Comparison of ENCODE assay signal across 23 cellular contexts in genomic region chrX:96771500-96771899, GRCh38.
"Had no signal": no experiment of that assay in that cellular context is flagged by ENCODE, and none has a peak within 500 bp of the region (broad histone marks: within the 10 kb centered on the region; RNA-seq: fewer than 3 reads in every experiment).

No MANE protein-coding gene starts in this region.

- DNase-seq: activated CD4-positive, alpha-beta T cell treated with anti-CD3 and anti-CD28 coated beads for 36 hours; activated CD4-positive, alpha-beta T cell treated with anti-CD3 and anti-CD28 coated beads, Interleukin-2, amount 50 U/mL, for 1 hour; activated CD4-positive, CD25-positive, alpha-beta regulatory T cell; activated CD8-positive, alpha-beta memory T cell treated with anti-CD3 and anti-CD28 coated beads, Interleukin-2, amount 50 U/mL, for 4 hours; activated CD8-positive, alpha-beta T cell treated with anti-CD3 and anti-CD28 coated beads for 36 hours; activated gamma-delta T cell treated with Interleukin-2 at 50 U/mL for 16 hours; activated naive CD4-positive, alpha-beta T cell treated with anti-CD3 and anti-CD28 coated beads, Interleukin-2, amount 10 ng/mL, durations not matched to agents 7 days and 5 days; activated naive CD8-positive, alpha-beta T cell treated with anti-CD3 and anti-CD28 coated beads for 36 hours; activated T-cell treated with anti-CD3 and anti-CD28 coated beads, Interleukin-2, amount 50 U/mL, for 72 hours; central memory CD4-positive, alpha-beta T cell; MG63; NCI-H1105; NCI-H1436; NCI-H1694 treated with DMSO at 0.1 percent for 48 hours; NCI-H2029 treated with DMSO at 0.1 percent for 48 hours; NCI-H345; NCI-H510A; NCI-H526 treated with DMSO at 0.1 percent for 48 hours; NCI-H82; PC-9; SHP77 treated with DMSO at 0.1 percent for 48 hours; T-helper 17 cell; T-helper 9 cell had no signal

- ATAC-seq: activated CD4-positive, alpha-beta T cell treated with anti-CD3 and anti-CD28 coated beads for 36 hours; activated CD8-positive, alpha-beta T cell treated with anti-CD3 and anti-CD28 coated beads for 36 hours; activated T-cell treated with anti-CD3 and anti-CD28 coated beads, Interleukin-2, amount 50 U/mL, for 72 hours; T-helper 17 cell had no signal
